Comparison of ENCODE assay signal across 1 cellular context in genomic region chr16:11149011-11149616, GRCh38.
A peak's percentile ranks its signal among the peaks of the same experiment; 100 is the strongest.
TF ChIP-seq lines count a peak whose summit lies in the region.

No MANE protein-coding gene starts in this region.

TF ChIP-seq in HepG2, 621 proteins besides CTCF, POLR2A, EP300 and RAD21 (continued from another document and continues in another):
- peak; percentile 52 for TF ChIP-seq ZNF687 (CRISPR knock-in tag; IDR thresholded peaks at IDR 0.05)
- TF ChIP-seq ZNF709 (CRISPR knock-in tag; IDR thresholded peaks at IDR 0.05), result no peak
- TF ChIP-seq KDM3A (CRISPR knock-in tag; IDR thresholded peaks at IDR 0.05; ENCODE audit: low read depth), result no peak
- no peak for TF ChIP-seq ZIK1 (CRISPR knock-in tag; IDR thresholded peaks at IDR 0.05; ENCODE audit: borderline replicate concordance, low read depth)
- no peak for TF ChIP-seq ZNF572 (CRISPR knock-in tag; IDR thresholded peaks at IDR 0.05)
- TF ChIP-seq DNMT3B (CRISPR knock-in tag; conservative IDR thresholded peaks at IDR 0.05), result no peak
- no peak for TF ChIP-seq ZNF562 (CRISPR knock-in tag; IDR thresholded peaks at IDR 0.05; ENCODE audit: borderline replicate concordance)
- TF ChIP-seq NR2F1 (CRISPR knock-in tag; IDR thresholded peaks at IDR 0.05), result peak; percentile 61; a peak in 3 of 4 replicates
- TF ChIP-seq KDM2A (CRISPR knock-in tag; IDR thresholded peaks at IDR 0.05; ENCODE audit: borderline replicate concordance, low read depth), result peak; percentile 54; the same call in 1 of the 2 replicates
- TF ChIP-seq ZNF276 (CRISPR knock-in tag; IDR thresholded peaks at IDR 0.05; ENCODE audit: low read depth), result no peak
- TF ChIP-seq FOXC1 (CRISPR knock-in tag; IDR thresholded peaks at IDR 0.05; ENCODE audit: borderline replicate concordance), result no peak
- no peak for TF ChIP-seq SMC3 (IDR thresholded peaks at IDR 0.05; ENCODE audit: low read length)
- TF ChIP-seq YY1 (IDR thresholded peaks at IDR 0.05; ENCODE audit: insufficient read depth, insufficient replicate concordance, low read depth, low read length), result no peak
- no peak for TF ChIP-seq ZNF275 (CRISPR knock-in tag; IDR thresholded peaks at IDR 0.05; ENCODE audit: borderline replicate concordance)
- no peak for TF ChIP-seq HMGXB4 (CRISPR knock-in tag; IDR thresholded peaks at IDR 0.05; ENCODE audit: borderline replicate concordance in 1 of 2, low read depth in 1 of 2)
- no peak for TF ChIP-seq ZBTB2 (CRISPR knock-in tag; IDR thresholded peaks at IDR 0.05; ENCODE audit: low read depth)
- no peak for TF ChIP-seq ZFYVE20 (CRISPR knock-in tag; IDR thresholded peaks at IDR 0.05; ENCODE audit: borderline replicate concordance, low read depth)
- TF ChIP-seq ARID5B (CRISPR knock-in tag; IDR thresholded peaks at IDR 0.05), result peak; percentile 36; the same call in 1 of the 2 replicates
- TF ChIP-seq ZSCAN22 (CRISPR knock-in tag; IDR thresholded peaks at IDR 0.05), result no peak
- no peak for TF ChIP-seq ZNF772 (CRISPR knock-in tag; IDR thresholded peaks at IDR 0.05)
- no peak; the same call in 1 of the 2 replicates for TF ChIP-seq THRA (CRISPR knock-in tag; IDR thresholded peaks at IDR 0.05; ENCODE audit: borderline replicate concordance)
- TF ChIP-seq ZNF589 (CRISPR knock-in tag; conservative IDR thresholded peaks at IDR 0.05), result no peak
- no peak for TF ChIP-seq PLRG1 (conservative IDR thresholded peaks at IDR 0.05)
- no peak for TF ChIP-seq BCLAF1 (IDR thresholded peaks at IDR 0.05)
- no peak for TF ChIP-seq TEAD2 (CRISPR knock-in tag; IDR thresholded peaks at IDR 0.05)
- no peak for TF ChIP-seq BCL6 (CRISPR knock-in tag; IDR thresholded peaks at IDR 0.05)
- peak; percentile 54; the same call in 1 of the 2 replicates for TF ChIP-seq ZBTB33 (CRISPR knock-in tag; IDR thresholded peaks at IDR 0.05)
- TF ChIP-seq SIX4 (CRISPR knock-in tag; IDR thresholded peaks at IDR 0.05), result no peak
- TF ChIP-seq TSC22D2 (CRISPR knock-in tag; IDR thresholded peaks at IDR 0.05; ENCODE audit: borderline replicate concordance), result no peak
- no peak for TF ChIP-seq ZSCAN20 (CRISPR knock-in tag; IDR thresholded peaks at IDR 0.05; ENCODE audit: borderline replicate concordance)
- TF ChIP-seq POLR2G (IDR thresholded peaks at IDR 0.05; ENCODE audit: low read depth, low read length), result no peak
- no peak for TF ChIP-seq MTA3 (CRISPR knock-in tag; IDR thresholded peaks at IDR 0.05)
- 0 out of 2 replicates have a peak, but pooled peaks have one; percentile 22 for TF ChIP-seq PATZ1 (CRISPR knock-in tag; IDR thresholded peaks at IDR 0.05)
